ENCODE assay signal across 1 cellular context in the genomic region with DNA sequence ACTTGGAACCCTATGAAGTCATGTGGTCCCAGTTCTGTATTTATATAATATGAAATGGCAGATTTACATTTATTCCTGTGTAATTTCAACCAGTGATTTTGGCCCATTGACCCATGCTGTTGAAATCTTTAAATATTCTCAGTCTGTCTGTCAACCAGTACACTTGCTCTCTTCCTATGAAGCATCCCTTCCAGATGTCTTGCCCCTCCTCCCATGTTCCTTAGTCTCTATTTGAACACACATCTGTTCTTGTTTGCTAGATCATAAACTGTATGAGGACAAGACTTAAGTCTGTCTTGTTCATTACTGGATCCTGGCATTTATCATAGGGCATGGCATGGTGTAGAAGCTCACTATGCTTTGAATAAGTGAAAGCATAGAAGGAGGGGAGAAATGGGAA.
TF ChIP-seq lines count a peak whose summit lies in the region.

No MANE protein-coding gene starts in this region.

TF ChIP-seq in IMR-90, 13 proteins besides CTCF, POLR2A, EP300 and RAD21 (continued from another document):
- TF ChIP-seq MXI1 (IDR thresholded peaks at IDR 0.05; ENCODE audit: borderline replicate concordance, low read depth, low read length) (no peak), RFX5 (IDR thresholded peaks at IDR 0.05; ENCODE audit: low read depth, low read length) (no peak), CEBPB (IDR thresholded peaks at IDR 0.05; ENCODE audit: low read depth, low read length) (no peak), ELK1 (IDR thresholded peaks at IDR 0.05; ENCODE audit: borderline replicate concordance, low read depth, low read length) (no peak), MAFK (IDR thresholded peaks at IDR 0.05; ENCODE audit: low read depth, low read length) (no peak), SMC3 (IDR thresholded peaks at IDR 0.05; ENCODE audit: low read depth, low read length) (no peak)
- TF ChIP-seq, protein P1, sequence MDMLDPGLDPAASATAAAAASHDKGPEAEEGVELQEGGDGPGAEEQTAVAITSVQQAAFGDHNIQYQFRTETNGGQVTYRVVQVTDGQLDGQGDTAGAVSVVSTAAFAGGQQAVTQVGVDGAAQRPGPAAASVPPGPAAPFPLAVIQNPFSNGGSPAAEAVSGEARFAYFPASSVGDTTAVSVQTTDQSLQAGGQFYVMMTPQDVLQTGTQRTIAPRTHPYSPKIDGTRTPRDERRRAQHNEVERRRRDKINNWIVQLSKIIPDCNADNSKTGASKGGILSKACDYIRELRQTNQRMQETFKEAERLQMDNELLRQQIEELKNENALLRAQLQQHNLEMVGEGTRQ (IDR thresholded peaks at IDR 0.05; ENCODE audit: low read depth, low read length) = no peak
